In genomic region chr14:58549358-58549757, GRCh38 we compare ENCODE assay signal across 18 cellular contexts.
"Had no signal": no experiment of that assay in that cellular context is flagged by ENCODE, and none has a peak within 500 bp of the region (broad histone marks: within the 10 kb centered on the region; RNA-seq: fewer than 3 reads in every experiment).

No MANE protein-coding gene starts in this region.

- H3K36me3 ChIP-seq: pancreas, thyroid gland, vagina had no signal

- H3K4me1 Mint-ChIP-seq: central memory CD8-positive, alpha-beta T cell; stimulated activated naive B cell treated with anti-CD40 and anti-IgM and Interleukin-4, amounts not matched to agents 10 μg/mL and 1 μg/mL and 100 μg/mL, for 72 hours had no signal

- H3K4me1 ChIP-seq: vagina had no signal

- H3K27me3 ChIP-seq: pancreas, thyroid gland, vagina had no signal

- H3K9me3 Mint-ChIP-seq: central memory CD8-positive, alpha-beta T cell; dendritic cell treated with granulocyte-macrophage colony-stimulating factor and Interleukin-4, amounts not matched to agents 40 ng/mL and 50 ng/mL, for 4 days; stimulated activated naive B cell treated with anti-CD40 and anti-IgM and Interleukin-4, amounts not matched to agents 10 μg/mL and 1 μg/mL and 100 μg/mL, for 72 hours had no signal

- DNase-seq: activated CD4-positive, alpha-beta T cell treated with anti-CD3 and anti-CD28 coated beads for 1 hour; activated CD4-positive, alpha-beta T cell treated with anti-CD3 and anti-CD28 coated beads, Interleukin-2, amount 50 U/mL, for 48 hours; activated naive CD4-positive, alpha-beta T cell treated with anti-CD3 and anti-CD28 coated beads, Interleukin-2, amount 50 U/mL, for 16 hours; effector memory CD4-positive, alpha-beta T cell; left cardiac atrium; pancreas; retina; stimulated activated CD4-positive, alpha-beta T cell treated with anti-CD3 and anti-CD28 coated beads, Interleukin-2, amount 100 ng/mL, for 48 hours; stimulated activated naive B cell treated with anti-CD40 and anti-IgM and Interleukin-4, amounts not matched to agents 10 μg/mL and 1 μg/mL and 100 μg/mL, for 72 hours; T-helper 1 cell; thyroid gland had no signal

- H3K4me3 Mint-ChIP-seq: central memory CD8-positive, alpha-beta T cell; dendritic cell treated with granulocyte-macrophage colony-stimulating factor and Interleukin-4, amounts not matched to agents 40 ng/mL and 50 ng/mL, for 4 days; stimulated activated naive B cell treated with anti-CD40 and anti-IgM and Interleukin-4, amounts not matched to agents 10 μg/mL and 1 μg/mL and 100 μg/mL, for 72 hours had no signal

- H3K4me3 ChIP-seq: lung, pancreas, thyroid gland, vagina had no signal

- FAIRE-seq: astrocyte, frontal cortex, pancreas had no signal

- H3K27ac ChIP-seq: pancreas, thyroid gland, vagina, VCaP had no signal

- H3K27ac Mint-ChIP-seq: dendritic cell treated with granulocyte-macrophage colony-stimulating factor and Interleukin-4, amounts not matched to agents 40 ng/mL and 50 ng/mL, for 4 days; stimulated activated naive B cell treated with anti-CD40 and anti-IgM and Interleukin-4, amounts not matched to agents 10 μg/mL and 1 μg/mL and 100 μg/mL, for 72 hours had no signal

- ATAC-seq: left cardiac atrium; stimulated activated naive B cell treated with anti-CD40 and anti-IgM and Interleukin-4, amounts not matched to agents 10 μg/mL and 1 μg/mL and 100 μg/mL, for 72 hours had no signal

- H3K27me3 Mint-ChIP-seq: central memory CD8-positive, alpha-beta T cell; dendritic cell treated with granulocyte-macrophage colony-stimulating factor and Interleukin-4, amounts not matched to agents 40 ng/mL and 50 ng/mL, for 4 days; stimulated activated naive B cell treated with anti-CD40 and anti-IgM and Interleukin-4, amounts not matched to agents 10 μg/mL and 1 μg/mL and 100 μg/mL, for 72 hours had no signal

- H3K9me3 ChIP-seq: pancreas, thyroid gland, vagina had no signal
